In the genomic region with DNA sequence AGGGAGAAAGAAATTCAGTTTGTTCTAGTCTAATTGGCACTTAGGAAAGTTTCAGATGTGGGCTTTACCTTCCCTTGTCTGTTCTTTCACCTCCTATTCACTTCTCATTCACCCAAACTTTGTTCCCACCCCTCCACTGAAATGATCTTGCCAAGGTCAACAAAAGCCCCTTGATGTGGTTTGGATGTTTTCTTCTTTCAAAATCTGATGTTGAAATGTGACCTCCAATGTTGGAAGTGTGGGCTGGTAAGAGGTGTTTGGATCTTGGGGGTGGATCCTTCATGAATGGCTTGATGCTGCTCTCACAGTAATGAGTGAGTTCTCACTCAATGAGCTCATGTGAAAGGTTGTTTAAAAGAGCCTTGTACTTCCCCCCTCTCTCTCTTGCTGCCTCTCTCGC, we compare ENCODE assay signal across 25 cellular contexts.
DNase-seq lines count a peak whose midpoint lies in the region; ATAC-seq and TF ChIP-seq lines count a peak whose summit lies in the region.
"Had no signal": no experiment of that assay in that cellular context is flagged by ENCODE, and none has a peak within 500 bp of the region (broad histone marks: within the 10 kb centered on the region; RNA-seq: fewer than 3 reads in every experiment).

No MANE protein-coding gene starts in this region.

- CTCF ChIA-PET in HEK293 (lab: Yijun Ruan, JAX) (no interaction called here), mammary epithelial cell (lab: Charles Lee; ENCODE audit: low non-redundant PET) (no interaction called here)

- no peak for TF ChIP-seq CTCF in HEK293 (tag by site-specific recombination; IDR thresholded peaks at IDR 0.05)
- TF ChIP-seq CTCF in mammary epithelial cell (conservative IDR thresholded peaks at IDR 0.05 in 1 of 2, IDR thresholded peaks at IDR 0.05 in 1 of 2; ENCODE audit: extremely low read depth in 1 of 2, insufficient read depth in 1 of 2, low read depth in 1 of 2, low read length in 2 of 2): no peak

- in situ Hi-C loops in mammary epithelial cell (cut with MboI; ENCODE audit: low sequenced_read_pairs in 2 of 2): loop anchor here in 1 of 2 donors (25.0 kb wide), 1 partner anchor 681 kb away; no protein-coding TSS in a partner anchor

- H3K36me3 ChIP-seq in HEK293 (ENCODE audit: control insufficient read depth in 2 of 2, insufficient read depth in 1 of 2, low read length in 2 of 2): no peaks in the 10 kb centered on the region
- H3K36me3 ChIP-seq in mammary epithelial cell (ENCODE audit: insufficient read depth, low read length): no peaks in the 10 kb centered on the region
- H3K36me3 ChIP-seq: SJCRH30 had no signal

- no peak overlapping the region for H3K4me2 ChIP-seq in mammary epithelial cell (ENCODE audit: insufficient read depth, low read depth, low read length)

- WGBS in mammary epithelial cell (ENCODE audit: low coverage, missing lambda C conversion rate): 100% methylated on average over 1 of the region's 1 CpG

- no peaks in the 10 kb centered on the region for H3K27me3 ChIP-seq in mammary epithelial cell (ENCODE audit: insufficient read depth, low read length)
- H3K27me3 ChIP-seq: SJCRH30 had no signal

- peak overlapping the region; percentile 12 for H2AFZ ChIP-seq in mammary epithelial cell (ENCODE audit: low read depth, low read length)

- POLR2A ChIA-PET in HEK293 (lab: Yijun Ruan, JAX): no interaction called here

- no peaks in the 10 kb centered on the region for H3K79me2 ChIP-seq in mammary epithelial cell (ENCODE audit: insufficient read depth, low read length)

- intact Hi-C loops in mammary epithelial cell (cut with micrococcal nuclease): loop anchor here (10.0 kb wide), 1 partner anchor 1294 kb away; a partner anchor contains a TSS

- no peak for ATAC-seq in HG02588 (IDR thresholded peaks at IDR 0.05; ENCODE audit: unreplicated experiment)
- ATAC-seq: GM12878, PC-3, Right ventricle myocardium inferior, SK-N-SH treated with all-trans-retinoic acid at 6 μM for 48 hours had no signal

- dilution Hi-C loops in mammary epithelial cell (cut with HindIII; ENCODE audit: low sequenced_read_pairs): loop anchor here (10.0 kb wide), 2 partner anchors 174 to 324 kb away; no protein-coding TSS in a partner anchor

- BruUV-seq in mammary epithelial cell (replicated peaks; lab: Mats Ljungman, UMichigan): no TSS peak

- H4K20me1 ChIP-seq in mammary epithelial cell (ENCODE audit: insufficient read depth, low read length): no peaks in the 10 kb centered on the region

- H3K27ac ChIP-seq in HEK293 (ENCODE audit: extremely low read depth, low read depth, low read length) (no peak overlapping the region), mammary epithelial cell (ENCODE audit: insufficient read depth, low read depth, low read length) (peak overlapping the region; percentile 82)
- H3K27ac ChIP-seq: SJCRH30 had no signal

- H3K9ac ChIP-seq in mammary epithelial cell (ENCODE audit: insufficient read depth, low read length): no peak overlapping the region

- H3K9me3 ChIP-seq in HEK293 (ENCODE audit: control insufficient read depth, insufficient read depth, low read depth, low read length) (no peaks in the 10 kb centered on the region), mammary epithelial cell (replicated peaks; ENCODE audit: insufficient read depth, low read length) (peaks cover 10% of the 10 kb centered on the region)

- DNase-seq in M059J (ENCODE audit: low read depth): peak; percentile 17
- DNase-seq in mammary epithelial cell: peak; percentile 30
- peak; percentile 31 for DNase-seq in skeletal muscle cell (ENCODE audit: low read depth)
- DNase-seq in mucosa of gallbladder (ENCODE audit: low spot score): no peak
- no peak for DNase-seq in HCEC 1CT
- DNase-seq in mesenteric fat pad (ENCODE audit: low spot score): no peak
- DNase-seq: C1 segment of cervical spinal cord; Caco-2; CD4-positive, alpha-beta memory T cell; GDM1; MV-4-11; NCI-H1105 treated with DMSO at 0.1 percent for 48 hours; NCI-H146; NCI-H1930; NCI-H446; NCI-H526; NCI-H82; NK-92 treated with Interleukin-12 subunit alpha and Interleukin-12 subunit beta, amount 100 ng/mL, for 24 hours; PC-3; SJCRH30 had no signal

- H3K4me3 ChIP-seq in HEK293 (ENCODE audit: low read depth, low read length) (no peak overlapping the region), mammary epithelial cell (replicated peaks in 1 of 3; ENCODE audit: insufficient read depth in 1 of 3, low read depth in 2 of 3, low read length in 3 of 3) (no peak overlapping the region), skeletal muscle cell (ENCODE audit: low read depth, low read length) (no peak overlapping the region)
- H3K4me3 ChIP-seq: GM12878, SJCRH30 had no signal

- H3K4me1 ChIP-seq in HEK293 (ENCODE audit: control insufficient read depth, insufficient read depth, low read length): no peaks in the 10 kb centered on the region
- H3K4me1 ChIP-seq in mammary epithelial cell (ENCODE audit: insufficient read depth, low read length): peaks cover 16% of the 10 kb centered on the region
- H3K4me1 ChIP-seq: Caco-2, SJCRH30 had no signal

TF ChIP-seq in HEK293, 187 proteins besides CTCF, POLR2A, EP300 and RAD21:
- TF ChIP-seq EGR2 (tag by site-specific recombination; IDR thresholded peaks at IDR 0.05; ENCODE audit: low read depth) (peak; percentile 68), ZSCAN16 (tag by site-specific recombination; IDR thresholded peaks at IDR 0.05) (no peak), ZXDB (tag by site-specific recombination; IDR thresholded peaks at IDR 0.05) (no peak), ZFHX2 (tag by site-specific recombination; conservative IDR thresholded peaks at IDR 0.05) (peak; percentile 80)
- TF ChIP-seq, protein P1, sequence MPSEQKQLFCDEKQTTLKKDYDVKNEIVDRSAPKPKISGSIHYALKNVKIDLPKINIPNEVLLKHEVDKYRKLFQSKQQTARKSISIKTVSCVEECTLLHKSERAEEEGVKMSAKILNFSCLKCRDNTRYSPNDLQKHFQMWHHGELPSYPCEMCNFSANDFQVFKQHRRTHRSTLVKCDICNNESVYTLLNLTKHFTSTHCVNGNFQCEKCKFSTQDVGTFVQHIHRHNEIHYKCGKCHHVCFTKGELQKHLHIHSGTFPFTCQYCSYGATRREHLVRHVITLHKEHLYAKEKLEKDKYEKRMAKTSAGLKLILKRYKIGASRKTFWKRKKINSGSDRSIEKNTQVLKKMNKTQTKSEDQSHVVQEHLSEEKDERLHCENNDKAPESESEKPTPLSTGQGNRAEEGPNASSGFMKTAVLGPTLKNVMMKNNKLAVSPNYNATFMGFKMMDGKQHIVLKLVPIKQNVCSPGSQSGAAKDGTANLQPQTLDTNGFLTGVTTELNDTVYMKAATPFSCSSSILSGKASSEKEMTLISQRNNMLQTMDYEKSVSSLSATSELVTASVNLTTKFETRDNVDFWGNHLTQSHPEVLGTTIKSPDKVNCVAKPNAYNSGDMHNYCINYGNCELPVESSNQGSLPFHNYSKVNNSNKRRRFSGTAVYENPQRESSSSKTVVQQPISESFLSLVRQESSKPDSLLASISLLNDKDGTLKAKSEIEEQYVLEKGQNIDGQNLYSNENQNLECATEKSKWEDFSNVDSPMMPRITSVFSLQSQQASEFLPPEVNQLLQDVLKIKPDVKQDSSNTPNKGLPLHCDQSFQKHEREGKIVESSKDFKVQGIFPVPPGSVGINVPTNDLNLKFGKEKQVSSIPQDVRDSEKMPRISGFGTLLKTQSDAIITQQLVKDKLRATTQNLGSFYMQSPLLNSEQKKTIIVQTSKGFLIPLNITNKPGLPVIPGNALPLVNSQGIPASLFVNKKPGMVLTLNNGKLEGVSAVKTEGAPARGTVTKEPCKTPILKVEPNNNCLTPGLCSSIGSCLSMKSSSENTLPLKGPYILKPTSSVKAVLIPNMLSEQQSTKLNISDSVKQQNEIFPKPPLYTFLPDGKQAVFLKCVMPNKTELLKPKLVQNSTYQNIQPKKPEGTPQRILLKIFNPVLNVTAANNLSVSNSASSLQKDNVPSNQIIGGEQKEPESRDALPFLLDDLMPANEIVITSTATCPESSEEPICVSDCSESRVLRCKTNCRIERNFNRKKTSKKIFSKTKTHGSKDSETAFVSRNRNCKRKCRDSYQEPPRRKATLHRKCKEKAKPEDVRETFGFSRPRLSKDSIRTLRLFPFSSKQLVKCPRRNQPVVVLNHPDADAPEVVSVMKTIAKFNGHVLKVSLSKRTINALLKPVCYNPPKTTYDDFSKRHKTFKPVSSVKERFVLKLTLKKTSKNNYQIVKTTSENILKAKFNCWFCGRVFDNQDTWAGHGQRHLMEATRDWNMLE (tag by site-specific recombination; conservative IDR thresholded peaks at IDR 0.05; ENCODE audit: low read depth): no peak

Comparison
In these comparisons a context has a peak if more than half of its experiments do, and no peak if none do; other contexts are left out.
1. DNase-seq: peak in M059J (single experiment), mammary epithelial cell (single experiment) and skeletal muscle cell (single experiment); none in mucosa of gallbladder (single experiment), HCEC 1CT (single experiment) and mesenteric fat pad (single experiment).